8 cellular contexts compared by ENCODE assay signal in the genomic region with DNA sequence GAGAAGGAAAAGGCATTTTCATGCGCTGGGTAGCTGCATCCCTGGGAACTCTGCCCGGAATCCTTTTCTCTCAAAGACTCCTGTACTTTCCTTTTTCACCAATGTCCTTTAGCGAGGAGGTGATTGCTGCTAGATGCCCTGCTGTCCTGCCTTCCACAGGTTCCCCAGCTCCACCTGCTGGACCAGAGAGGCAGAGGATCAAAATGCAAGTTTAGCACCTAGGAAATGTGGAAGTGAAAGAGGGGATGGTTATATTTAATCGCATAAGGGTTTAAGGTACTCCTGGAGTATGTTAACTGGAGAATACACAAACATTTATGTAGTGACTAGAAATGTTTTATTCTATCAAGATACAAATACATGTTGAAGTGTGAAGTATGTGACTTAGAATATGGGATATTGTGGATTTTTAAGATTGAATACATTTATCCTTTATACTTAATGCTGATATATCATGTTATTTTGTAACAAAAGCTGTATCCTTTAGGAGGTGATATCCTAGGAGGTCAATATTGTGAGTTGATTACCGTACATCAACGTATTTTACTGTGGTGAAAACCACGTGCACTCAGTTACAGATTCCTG.
DNase-seq lines count a peak whose midpoint lies in the region; ATAC-seq and TF ChIP-seq lines count a peak whose summit lies in the region.

No MANE protein-coding gene starts in this region.

- H3K18ac ChIP-seq in mesendoderm (ENCODE audit: low read length), result no peak overlapping the region

- H3K27me3 ChIP-seq in mesendoderm (ENCODE audit: insufficient read depth, low read length, poor library complexity), result no peaks in the 10 kb centered on the region

- DNase-seq in AG04449 (ENCODE audit: low read depth, low spot score) (no peak), NCI-H2196 (lab: John Stamatoyannopoulos, UW; ENCODE audit: unreplicated experiment) (peak; percentile 54), mesendoderm (peak; percentile 86), coronary artery (ENCODE audit: low spot score) (no peak), middle frontal gyrus (ENCODE audit: extremely low spot score, low spot score) (no peak)

- no peak overlapping the region for H3K4me3 Mint-ChIP-seq in brain

- no peak overlapping the region for H2BK120ac ChIP-seq in mesendoderm (ENCODE audit: low read depth, low read length)

- H3K4me2 ChIP-seq in mesendoderm (ENCODE audit: low read length), result no peak overlapping the region

- no peak overlapping the region for H3K4ac ChIP-seq in mesendoderm (ENCODE audit: low read depth, low read length)

- CTCF ChIA-PET in AG04449 (lab: Yijun Ruan, JAX), result interaction anchor here (0.7 to 6.3 kb wide), 8 partner anchors 9 to 203 kb away, joined by 4 to 38 read pairs (median 8); no protein-coding TSS in a partner anchor

- H2BK15ac ChIP-seq in mesendoderm (replicated peaks; ENCODE audit: low read depth), result no peak overlapping the region

- WGBS in mesendoderm (ENCODE audit: extremely low coverage, insufficient coverage, low lambda C conversion rate), result no CpG with 5 or more reads among the region's 7 CpGs

- H3K56ac ChIP-seq in mesendoderm (ENCODE audit: low read length), result no peak overlapping the region

- H3K9me3 Mint-ChIP-seq in brain, result no peaks in the 10 kb centered on the region

- H3K23ac ChIP-seq in mesendoderm (ENCODE audit: low read length), result no peak overlapping the region

- no peak overlapping the region for H4K8ac ChIP-seq in mesendoderm (ENCODE audit: low read depth, low read length)

- no peak overlapping the region for H3K9ac ChIP-seq in mesendoderm (ENCODE audit: low read length)

- H3K4me3 ChIP-seq in AG04449 (ENCODE audit: low read depth, low read length) (no peak overlapping the region), mesendoderm (ENCODE audit: low read length) (no peak overlapping the region), coronary artery (no peak overlapping the region)

- TF ChIP-seq CTCF in AG04449 (IDR thresholded peaks at IDR 0.05; ENCODE audit: insufficient read depth, low read length, missing control alignments) (peak; percentile 65), GM12873 (IDR thresholded peaks at IDR 0.05; ENCODE audit: insufficient read depth, low read depth, low read length, missing control alignments) (peak; percentile 66), brain (conservative IDR thresholded peaks at IDR 0.05) (peak; percentile 50 to 67), coronary artery (IDR thresholded peaks at IDR 0.05) (no peak)

- peak; percentile 82 for ATAC-seq in HG02678 (IDR thresholded peaks at IDR 0.05; ENCODE audit: unreplicated experiment)

- POLR2A ChIA-PET in AG04449 (lab: Yijun Ruan, JAX), result no interaction called here

- no peaks in the 10 kb centered on the region for H3K27me3 Mint-ChIP-seq in brain

- H3K4me1 ChIP-seq in mesendoderm (ENCODE audit: control insufficient read depth, low read depth, low read length), result no peaks in the 10 kb centered on the region

- no peak overlapping the region for H3K27ac ChIP-seq in mesendoderm (ENCODE audit: low read depth, low read length)
- no peak overlapping the region for H3K27ac ChIP-seq in coronary artery

- peaks cover 18% of the 10 kb centered on the region for H3K36me3 Mint-ChIP-seq in brain

- no peaks in the 10 kb centered on the region for H3K79me1 ChIP-seq in mesendoderm (ENCODE audit: low read length)

- H3K27ac Mint-ChIP-seq in brain, result peak overlapping the region in 1 of 5 experiments; percentile 9

- H2BK5ac ChIP-seq in mesendoderm (ENCODE audit: low read length), result no peak overlapping the region

- peaks cover 5% of the 10 kb centered on the region for H3K4me1 Mint-ChIP-seq in brain

- no peak overlapping the region for H4K5ac ChIP-seq in mesendoderm (ENCODE audit: low read length)

- H3K36me3 ChIP-seq in mesendoderm (ENCODE audit: control insufficient read depth, insufficient read depth, low read length), result no peaks in the 10 kb centered on the region

- H2AK5ac ChIP-seq in mesendoderm (ENCODE audit: low read length), result no peak overlapping the region

- no peaks in the 10 kb centered on the region for H3K79me2 ChIP-seq in mesendoderm (ENCODE audit: control insufficient read depth, insufficient read depth, low read length)

Comparison
In these comparisons a context has a peak if more than half of its experiments do, and no peak if none do; other contexts are left out.
1. DNase-seq: peak in NCI-H2196 (single experiment) and mesendoderm (single experiment); none in AG04449 (single experiment), coronary artery (single experiment) and middle frontal gyrus (single experiment).